Comparison of ENCODE assay signal across 29 cellular contexts in genomic region chr11:73525611-73526010, GRCh38.
"Had no signal": no experiment of that assay in that cellular context is flagged by ENCODE, and none has a peak within 500 bp of the region (broad histone marks: within the 10 kb centered on the region; RNA-seq: fewer than 3 reads in every experiment).

No MANE protein-coding gene starts in this region.

- H3K9me3 Mint-ChIP-seq: activated B cell treated with CpG ODN at 0.5 μM for 24 hours; activated CD4-positive, alpha-beta memory T cell treated with anti-CD3 and anti-CD28 coated beads for 36 hours; activated T-helper 17 cell treated with anti-CD3 and anti-CD28 coated beads, Interleukin-2, amount 50 U/mL, for 72 hours; central memory CD8-positive, alpha-beta T cell had no signal

- H3K27ac Mint-ChIP-seq: activated B cell treated with CpG ODN at 0.5 μM for 24 hours; activated CD4-positive, alpha-beta memory T cell treated with anti-CD3 and anti-CD28 coated beads for 36 hours; activated CD4-positive, alpha-beta T cell treated with anti-CD3 and anti-CD28 coated beads for 36 hours; activated CD4-positive, alpha-beta T cell treated with anti-CD3 and anti-CD28 coated beads, Interleukin-2, amount 10 ng/mL, durations not matched to agents 24 days and 14 days; activated CD8-positive, alpha-beta memory T cell treated with anti-CD3 and anti-CD28 coated beads, Interleukin-2, amount 10 ng/mL, durations not matched to agents 7 days and 5 days; activated CD8-positive, alpha-beta T cell treated with anti-CD3 and anti-CD28 coated beads, Interleukin-2, amount 10 ng/mL, durations not matched to agents 7 days and 5 days; activated naive CD8-positive, alpha-beta T cell; activated T-helper 17 cell treated with anti-CD3 and anti-CD28 coated beads, Interleukin-2, amount 50 U/mL, for 72 hours had no signal

- H3K36me3 Mint-ChIP-seq: activated CD4-positive, alpha-beta memory T cell treated with anti-CD3 and anti-CD28 coated beads for 36 hours had no signal

- ATAC-seq: activated CD4-positive, alpha-beta T cell treated with anti-CD3 and anti-CD28 coated beads for 36 hours; activated CD4-positive, CD25-positive, alpha-beta regulatory T cell treated with anti-CD3 and anti-CD28 coated beads, Interleukin-2, amount 50 U/mL, for 24 hours; activated CD8-positive, alpha-beta memory T cell treated with anti-CD3 and anti-CD28 coated beads, Interleukin-2, amount 10 ng/mL, durations not matched to agents 7 days and 5 days; activated CD8-positive, alpha-beta T cell treated with anti-CD3 and anti-CD28 coated beads, Interleukin-2, amount 10 ng/mL, durations not matched to agents 7 days and 5 days; activated T-helper 17 cell treated with anti-CD3 and anti-CD28 coated beads, Interleukin-2, amount 50 U/mL, for 72 hours; gastroesophageal sphincter; heart right ventricle had no signal

- H3K27me3 Mint-ChIP-seq: activated B cell treated with CpG ODN at 0.5 μM for 24 hours; activated CD4-positive, alpha-beta memory T cell treated with anti-CD3 and anti-CD28 coated beads for 36 hours; activated CD4-positive, alpha-beta T cell treated with anti-CD3 and anti-CD28 coated beads for 36 hours; activated CD4-positive, alpha-beta T cell treated with anti-CD3 and anti-CD28 coated beads, Interleukin-2, amount 10 ng/mL, durations not matched to agents 24 days and 14 days; activated CD8-positive, alpha-beta memory T cell treated with anti-CD3 and anti-CD28 coated beads, Interleukin-2, amount 10 ng/mL, durations not matched to agents 7 days and 5 days; activated naive CD8-positive, alpha-beta T cell; activated T-helper 17 cell treated with anti-CD3 and anti-CD28 coated beads, Interleukin-2, amount 50 U/mL, for 72 hours; central memory CD8-positive, alpha-beta T cell had no signal

- H3K27ac ChIP-seq: brain microvascular endothelial cell, epithelial cell of prostate, esophagus squamous epithelium, gastroesophageal sphincter, heart right ventricle, VCaP had no signal

- H3K36me3 ChIP-seq: brain microvascular endothelial cell, esophagus squamous epithelium, gastroesophageal sphincter, heart right ventricle had no signal

- H3K27me3 ChIP-seq: brain microvascular endothelial cell, esophagus squamous epithelium, gastroesophageal sphincter, heart right ventricle had no signal

- H3K4me3 ChIP-seq: esophagus squamous epithelium, gastroesophageal sphincter, heart right ventricle had no signal

- H3K4me3 Mint-ChIP-seq: activated B cell treated with CpG ODN at 0.5 μM for 24 hours; activated CD4-positive, alpha-beta memory T cell treated with anti-CD3 and anti-CD28 coated beads for 36 hours; activated CD4-positive, alpha-beta T cell treated with anti-CD3 and anti-CD28 coated beads for 36 hours; activated CD4-positive, alpha-beta T cell treated with anti-CD3 and anti-CD28 coated beads, Interleukin-2, amount 10 ng/mL, durations not matched to agents 24 days and 14 days; activated CD8-positive, alpha-beta memory T cell treated with anti-CD3 and anti-CD28 coated beads, Interleukin-2, amount 10 ng/mL, durations not matched to agents 7 days and 5 days; activated CD8-positive, alpha-beta T cell treated with anti-CD3 and anti-CD28 coated beads, Interleukin-2, amount 10 ng/mL, durations not matched to agents 7 days and 5 days; activated naive CD8-positive, alpha-beta T cell; activated T-helper 17 cell treated with anti-CD3 and anti-CD28 coated beads, Interleukin-2, amount 50 U/mL, for 72 hours; central memory CD8-positive, alpha-beta T cell had no signal

- H3K9me3 ChIP-seq: esophagus squamous epithelium, gastroesophageal sphincter, heart right ventricle had no signal

- DNase-seq: activated B cell treated with CpG ODN at 0.5 μM for 24 hours; activated CD4-positive, alpha-beta memory T cell treated with anti-CD3 and anti-CD28 coated beads for 36 hours; activated CD4-positive, alpha-beta T cell treated with anti-CD3 and anti-CD28 coated beads for 36 hours; activated CD4-positive, alpha-beta T cell treated with anti-CD3 and anti-CD28 coated beads, Interleukin-2, amount 10 ng/mL, durations not matched to agents 24 days and 14 days; activated CD8-positive, alpha-beta memory T cell treated with anti-CD3 and anti-CD28 coated beads, Interleukin-2, amount 10 ng/mL, durations not matched to agents 7 days and 5 days; activated CD8-positive, alpha-beta memory T cell treated with anti-CD3 and anti-CD28 coated beads, Interleukin-2, amount 50 U/mL, for 4 hours; activated CD8-positive, alpha-beta T cell treated with anti-CD3 and anti-CD28 coated beads, Interleukin-2, amount 10 ng/mL, durations not matched to agents 7 days and 5 days; activated effector memory CD4-positive, alpha-beta T cell treated with Interleukin-2 at 50 U/mL for 16 hours; activated gamma-delta T cell treated with Interleukin-2 at 50 U/mL for 16 hours; activated naive CD4-positive, alpha-beta T cell treated with anti-CD3 and anti-CD28 coated beads, Interleukin-2, amount 50 U/mL, for 16 hours; activated naive CD4-positive, alpha-beta T cell treated with Interleukin-2 at 50 U/mL for 16 hours; activated T-cell treated with anti-CD3 and anti-CD28 coated beads, Interleukin-2, amount 50 U/mL, for 1 hour; amniotic stem cell; anterior cingulate cortex; brain microvascular endothelial cell; cortex of kidney; dermis blood vessel endothelial cell; effector CD4-positive, alpha-beta T cell; esophagus squamous epithelium; foreskin melanocyte; heart right ventricle; T-helper 2 cell had no signal
